ENCODE assay signal across 13 cellular contexts in the genomic region with DNA sequence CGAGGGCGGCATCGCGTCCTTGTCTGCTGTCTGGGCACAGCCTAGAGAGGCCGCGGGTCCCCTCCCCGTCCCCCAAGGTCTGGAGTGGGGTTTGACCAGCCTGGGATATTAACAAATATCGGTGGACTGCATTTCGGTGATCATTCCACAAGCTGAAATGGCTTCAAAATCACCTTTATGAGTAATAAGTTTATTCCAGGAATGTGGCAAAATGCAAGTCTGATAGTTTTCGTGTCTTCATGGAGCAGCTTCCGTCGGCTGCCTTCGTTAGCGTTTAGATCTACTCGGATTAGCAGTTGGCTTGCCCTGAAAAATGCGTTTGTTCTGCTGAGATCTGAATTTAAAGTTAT. TPM values are rescaled to one million over a fixed set of nuclear protein-coding genes. Genes with fewer than 3 reads are reported as not detected.
DNase-seq lines count a peak whose midpoint lies in the region; ATAC-seq and TF ChIP-seq lines count a peak whose summit lies in the region.
"Had no signal": no experiment of that assay in that cellular context is flagged by ENCODE, and none has a peak within 500 bp of the region (broad histone marks: within the 10 kb centered on the region; RNA-seq: fewer than 3 reads in every experiment).

No MANE protein-coding gene starts in this region.

- H2BK120ac ChIP-seq in IMR-90 (ENCODE audit: low read depth, low read length) = no peak overlapping the region

- H3K4me3 ChIP-seq in IMR-90 (ENCODE audit: insufficient read depth, low read depth, low read length) = no peak overlapping the region
- no peak overlapping the region for H3K4me3 ChIP-seq in endodermal cell (ENCODE audit: low read length)

- H3K4me1 ChIP-seq in IMR-90 (ENCODE audit: control insufficient read depth, insufficient read depth, low read length) = peaks cover 3% of the 10 kb centered on the region
- H3K4me1 ChIP-seq in endodermal cell (ENCODE audit: control insufficient read depth, insufficient read depth, low read length) = no peaks in the 10 kb centered on the region

- H3K27me3 Mint-ChIP-seq in T-helper 1 cell treated with Interleukin-12 subunit alpha and Interleukin-12 subunit beta and Interleukin-4 antibody, amounts not matched to agents 30 μg/mL and 1 μg/mL, for 36 hours (ENCODE audit: low read depth) = peaks cover 69% of the 10 kb centered on the region
- H3K27me3 Mint-ChIP-seq in endodermal cell (ENCODE audit: insufficient read depth) = peaks cover 69% of the 10 kb centered on the region
- H3K27me3 Mint-ChIP-seq in osteocyte (ENCODE audit: unreplicated experiment) = peaks cover 62% of the 10 kb centered on the region

- no peak overlapping the region; a peak in 1 of 4 replicates for H4K8ac ChIP-seq in IMR-90 (ENCODE audit: low read depth in 2 of 2, low read length in 2 of 2)

- H4K91ac ChIP-seq in IMR-90 (ENCODE audit: insufficient read depth, low read depth, low read length) = no peak overlapping the region

- no peak overlapping the region for H3K18ac ChIP-seq in IMR-90 (ENCODE audit: low read depth, low read length)

- peaks cover 16% of the 10 kb centered on the region for H3K4me1 Mint-ChIP-seq in T-helper 1 cell treated with Interleukin-12 subunit alpha and Interleukin-12 subunit beta and Interleukin-4 antibody, amounts not matched to agents 30 μg/mL and 1 μg/mL, for 36 hours (ENCODE audit: low read depth)
- H3K4me1 Mint-ChIP-seq in endodermal cell = peaks cover 4% of the 10 kb centered on the region
- H3K4me1 Mint-ChIP-seq in osteocyte (ENCODE audit: unreplicated experiment) = peaks cover 14% of the 10 kb centered on the region

- H2AFZ ChIP-seq in IMR-90 (replicated peaks; ENCODE audit: low read length, poor library complexity) = peak overlapping the region; percentile 92

- H4K5ac ChIP-seq in IMR-90 (ENCODE audit: low read depth, low read length) = no peak overlapping the region

- no peak overlapping the region for H3K14ac ChIP-seq in IMR-90 (replicated peaks; ENCODE audit: low read depth, low read length)

- H3K36me3 Mint-ChIP-seq in T-helper 1 cell treated with Interleukin-12 subunit alpha and Interleukin-12 subunit beta and Interleukin-4 antibody, amounts not matched to agents 30 μg/mL and 1 μg/mL, for 36 hours (ENCODE audit: low read depth) = no peaks in the 10 kb centered on the region
- H3K36me3 Mint-ChIP-seq in endodermal cell (ENCODE audit: low read depth) (no peaks in the 10 kb centered on the region), osteocyte (ENCODE audit: unreplicated experiment) (no peaks in the 10 kb centered on the region)

- no peak for TF ChIP-seq CTCF in IMR-90 (conservative IDR thresholded peaks at IDR 0.05; ENCODE audit: low read depth, low read length)
- no peak for TF ChIP-seq CTCF in endodermal cell (conservative IDR thresholded peaks at IDR 0.05)
- TF ChIP-seq CTCF in osteocyte (IDR thresholded peaks at IDR 0.05) = no peak

- H3K36me3 ChIP-seq in IMR-90 (ENCODE audit: control insufficient read depth, insufficient read depth, low read length) (no peaks in the 10 kb centered on the region), endodermal cell (ENCODE audit: control insufficient read depth, insufficient read depth, low read length) (no peaks in the 10 kb centered on the region)
- H3K36me3 ChIP-seq: transverse colon had no signal

- no peak overlapping the region for H3K56ac ChIP-seq in IMR-90 (ENCODE audit: extremely low read depth, insufficient read depth, low read length)

- TF ChIP-seq RAD21 in IMR-90 (IDR thresholded peaks at IDR 0.05; ENCODE audit: low read length) = no peak

- no peak overlapping the region for H2BK15ac ChIP-seq in IMR-90 (ENCODE audit: low read depth, low read length)

- 45% methylated on average over 5 of the region's 16 CpGs; no CpG with 5 or more reads in 1 of the 2 experiments for WGBS in IMR-90 (ENCODE audit: extremely low coverage in 2 of 2, insufficient read length in 1 of 2), 2 experiments
- WGBS in endodermal cell (ENCODE audit: insufficient coverage in 1 of 2, insufficient read length in 1 of 2), 2 experiments = 42 to 65% methylated on average over 6 to 16 of the region's 16 CpGs

- H3K4me3 Mint-ChIP-seq in T-helper 1 cell treated with Interleukin-12 subunit alpha and Interleukin-12 subunit beta and Interleukin-4 antibody, amounts not matched to agents 30 μg/mL and 1 μg/mL, for 36 hours = peak overlapping the region; percentile 60
- H3K4me3 Mint-ChIP-seq in endodermal cell (peak overlapping the region; percentile 54), osteocyte (ENCODE audit: unreplicated experiment) (peak overlapping the region; percentile 57)

- ATAC-seq in IMR-90 (ENCODE audit: low read depth) = no peak

- dilution Hi-C loops in IMR-90 (cut with HindIII; ENCODE audit: low sequenced_read_pairs, unreplicated experiment) = no loop called here

- TF ChIP-seq POLR2A in IMR-90 (IDR thresholded peaks at IDR 0.05; ENCODE audit: low read depth, low read length) = no peak

- BruUV-seq in IMR-90 (replicated peaks; lab: Mats Ljungman, UMichigan) = no TSS peak

- H3K4ac ChIP-seq in IMR-90 (ENCODE audit: low read depth, low read length) = no peak overlapping the region

- H2BK5ac ChIP-seq in IMR-90 (ENCODE audit: low read depth, low read length, poor library complexity, severe bottlenecking) = no peak overlapping the region

- in situ Hi-C loops in IMR-90 (cut with MboI; ENCODE audit: low sequenced_read_pairs) = loop anchor here (10.0 to 25.0 kb wide), 2 partner anchors 167 to 525 kb away; a partner anchor contains a TSS

- no peaks in the 10 kb centered on the region; the same call in 1 of the 2 replicates for H3K9me1 ChIP-seq in IMR-90 (ENCODE audit: insufficient read depth, low read length)

- H3K27ac ChIP-seq in IMR-90 (ENCODE audit: insufficient read depth, low read length) = no peak overlapping the region
- no peak overlapping the region for H3K27ac ChIP-seq in endodermal cell (ENCODE audit: low read depth, low read length)
- H3K27ac ChIP-seq: transverse colon had no signal

- H3K23ac ChIP-seq in IMR-90 (ENCODE audit: low read depth, low read length) = no peak overlapping the region; the same call in 1 of the 2 replicates

- H2BK20ac ChIP-seq in IMR-90 (ENCODE audit: low read depth, low read length) = no peak overlapping the region

- H2AK5ac ChIP-seq in IMR-90 (ENCODE audit: low read depth, low read length) = no peak overlapping the region

- CTCF ChIA-PET in IMR-90 (lab: Yijun Ruan, JAX) = interaction anchor here (0.6 to 0.7 kb wide), 2 partner anchors 177 to 265 kb away, joined by 3 to 13 read pairs; no protein-coding TSS in a partner anchor

- intact Hi-C loops in IMR-90 (cut with micrococcal nuclease) = loop anchor here (2.0 to 5.0 kb wide), 2 partner anchors 105 to 201 kb away; no protein-coding TSS in a partner anchor

- no peak overlapping the region for H3K27ac Mint-ChIP-seq in T-helper 1 cell treated with Interleukin-12 subunit alpha and Interleukin-12 subunit beta and Interleukin-4 antibody, amounts not matched to agents 30 μg/mL and 1 μg/mL, for 36 hours
- H3K27ac Mint-ChIP-seq in endodermal cell (no peak overlapping the region), osteocyte (ENCODE audit: unreplicated experiment) (no peak overlapping the region)

- no peak overlapping the region for H3K4me2 ChIP-seq in IMR-90 (ENCODE audit: low read depth, low read length)

- H2AK9ac ChIP-seq in IMR-90 (replicated peaks; ENCODE audit: low read depth, low read length, poor library complexity) = no peak overlapping the region

- POLR2A ChIA-PET in IMR-90 (lab: Charles Lee; ENCODE audit: unreplicated experiment) = no interaction called here

- DNase-seq in T-helper 1 cell (no peak), IMR-90 (no peak), endodermal cell (peak; percentile 13), osteocyte (ENCODE audit: extremely low spot score, unreplicated experiment) (no peak), NCI-H524 (lab: John Stamatoyannopoulos, UW) (no peak), HK-2 (ENCODE audit: unreplicated experiment) (no peak)
- no peak for DNase-seq in activated CD4-positive, CD25-positive, alpha-beta regulatory T cell (lab: John Stamatoyannopoulos, UW)
- DNase-seq: NCI-H2107, occipital lobe, SHP77 treated with DMSO at 0.1 percent for 48 hours had no signal

- no peaks in the 10 kb centered on the region for H3K9me3 Mint-ChIP-seq in T-helper 1 cell treated with Interleukin-12 subunit alpha and Interleukin-12 subunit beta and Interleukin-4 antibody, amounts not matched to agents 30 μg/mL and 1 μg/mL, for 36 hours
- no peaks in the 10 kb centered on the region for H3K9me3 Mint-ChIP-seq in endodermal cell
- no peaks in the 10 kb centered on the region for H3K9me3 Mint-ChIP-seq in osteocyte (ENCODE audit: unreplicated experiment)

- H3K27me3 ChIP-seq in IMR-90 (ENCODE audit: control insufficient read depth, insufficient read depth, low read length) (peaks cover 5% of the 10 kb centered on the region; the same call in 1 of the 2 replicates), endodermal cell (ENCODE audit: control insufficient read depth, insufficient read depth, low read length, poor library complexity, severe bottlenecking) (peaks cover 73% of the 10 kb centered on the region)

- H4K20me1 ChIP-seq in IMR-90 (ENCODE audit: insufficient read depth, low read length) = no peaks in the 10 kb centered on the region

- no peaks in the 10 kb centered on the region for H3K9me3 ChIP-seq in IMR-90 (ENCODE audit: control insufficient read depth, insufficient read depth, low read length)
- no peaks in the 10 kb centered on the region for H3K9me3 ChIP-seq in endodermal cell (ENCODE audit: control insufficient read depth, low read length)
- H3K9me3 ChIP-seq: A549, transverse colon had no signal

- peaks cover 0 to 7% of the 10 kb centered on the region in 2 experiments; a peak in 2 of 4 replicates for H3K79me1 ChIP-seq in IMR-90 (ENCODE audit: low read depth in 1 of 2, low read length in 2 of 2)

- no peak overlapping the region for H3K9ac ChIP-seq in IMR-90 (ENCODE audit: low read depth, low read length)
- no peak overlapping the region for H3K9ac ChIP-seq in endodermal cell (ENCODE audit: extremely low read depth, low read length, poor library complexity, severe bottlenecking)

TF ChIP-seq in IMR-90, 13 proteins besides CTCF, POLR2A, EP300 and RAD21 (continues in another document):
- no peak for TF ChIP-seq MAZ (IDR thresholded peaks at IDR 0.05; ENCODE audit: borderline replicate concordance, low read depth, low read length)

RNA-seq across cellular contexts. Expression of a gene that starts 1.1 kb away (rescaled TPM):
- 2.7 and 3.6 TPM in 2 replicates for total RNA-seq in IMR-90 (2012; rRNA removed)
- polyA plus RNA-seq in IMR-90 (2012; rRNA removed) = 1.2 and 1.5 TPM in 2 replicates
- 0.80 and 1.1 TPM in 2 replicates for polyA plus RNA-seq in IMR-90 (2012; cell fraction: cytosol; rRNA removed)
- polyA plus RNA-seq in IMR-90 (2012; cell fraction: nucleus; rRNA removed; ENCODE audit: low replicate concordance) = 0.63 and 0.79 TPM in 2 replicates
- under 1 TPM; 0.07 to 0.09 TPM for total RNA-seq in endodermal cell
- not detected for polyA plus RNA-seq in endodermal cell (2013, experiment 1 of 2)
- 0.08 TPM for polyA plus RNA-seq in endodermal cell (2013, experiment 2 of 2)
- not detected in 2 replicates for total RNA-seq in osteocyte

RNA-seq across cellular contexts. Expression of a gene that starts 30.8 kb away (rescaled TPM):
- total RNA-seq in IMR-90 (2012; rRNA removed) (under 0.01 TPM in 2 replicates), endodermal cell (under 1 TPM; 0.26 to 0.82 TPM), osteocyte (0.27 TPM in 1 of 2 replicates, not detected in the other)
- polyA plus RNA-seq in IMR-90 (2012; rRNA removed) = 0.09 and 0.17 TPM in 2 replicates
- 0.10 and 0.30 TPM in 2 replicates for polyA plus RNA-seq in IMR-90 (2012; cell fraction: cytosol; rRNA removed)
- polyA plus RNA-seq in IMR-90 (2012; cell fraction: nucleus; rRNA removed; ENCODE audit: low replicate concordance) = 0.52 and 2.5 TPM in 2 replicates
- 0.28 TPM for polyA plus RNA-seq in endodermal cell (2013, experiment 1 of 2)
- polyA plus RNA-seq in endodermal cell (2013, experiment 2 of 2) = 0.25 TPM
